1 cellular context compared by ENCODE assay signal in genomic region chrX:45745479-45745878, GRCh38.
TF ChIP-seq lines count a peak whose summit lies in the region.

No MANE protein-coding gene starts in this region.

TF ChIP-seq in HCT116, 20 proteins besides CTCF, POLR2A, EP300 and RAD21:
- TF ChIP-seq, protein P1, sequence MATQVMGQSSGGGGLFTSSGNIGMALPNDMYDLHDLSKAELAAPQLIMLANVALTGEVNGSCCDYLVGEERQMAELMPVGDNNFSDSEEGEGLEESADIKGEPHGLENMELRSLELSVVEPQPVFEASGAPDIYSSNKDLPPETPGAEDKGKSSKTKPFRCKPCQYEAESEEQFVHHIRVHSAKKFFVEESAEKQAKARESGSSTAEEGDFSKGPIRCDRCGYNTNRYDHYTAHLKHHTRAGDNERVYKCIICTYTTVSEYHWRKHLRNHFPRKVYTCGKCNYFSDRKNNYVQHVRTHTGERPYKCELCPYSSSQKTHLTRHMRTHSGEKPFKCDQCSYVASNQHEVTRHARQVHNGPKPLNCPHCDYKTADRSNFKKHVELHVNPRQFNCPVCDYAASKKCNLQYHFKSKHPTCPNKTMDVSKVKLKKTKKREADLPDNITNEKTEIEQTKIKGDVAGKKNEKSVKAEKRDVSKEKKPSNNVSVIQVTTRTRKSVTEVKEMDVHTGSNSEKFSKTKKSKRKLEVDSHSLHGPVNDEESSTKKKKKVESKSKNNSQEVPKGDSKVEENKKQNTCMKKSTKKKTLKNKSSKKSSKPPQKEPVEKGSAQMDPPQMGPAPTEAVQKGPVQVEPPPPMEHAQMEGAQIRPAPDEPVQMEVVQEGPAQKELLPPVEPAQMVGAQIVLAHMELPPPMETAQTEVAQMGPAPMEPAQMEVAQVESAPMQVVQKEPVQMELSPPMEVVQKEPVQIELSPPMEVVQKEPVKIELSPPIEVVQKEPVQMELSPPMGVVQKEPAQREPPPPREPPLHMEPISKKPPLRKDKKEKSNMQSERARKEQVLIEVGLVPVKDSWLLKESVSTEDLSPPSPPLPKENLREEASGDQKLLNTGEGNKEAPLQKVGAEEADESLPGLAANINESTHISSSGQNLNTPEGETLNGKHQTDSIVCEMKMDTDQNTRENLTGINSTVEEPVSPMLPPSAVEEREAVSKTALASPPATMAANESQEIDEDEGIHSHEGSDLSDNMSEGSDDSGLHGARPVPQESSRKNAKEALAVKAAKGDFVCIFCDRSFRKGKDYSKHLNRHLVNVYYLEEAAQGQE (IDR thresholded peaks at IDR 0.05; ENCODE audit: low read depth), result no peak
- TF ChIP-seq POLR2AphosphoS5 (IDR thresholded peaks at IDR 0.05; ENCODE audit: low read depth, low read length), result no peak
- TF ChIP-seq, protein P2, sequence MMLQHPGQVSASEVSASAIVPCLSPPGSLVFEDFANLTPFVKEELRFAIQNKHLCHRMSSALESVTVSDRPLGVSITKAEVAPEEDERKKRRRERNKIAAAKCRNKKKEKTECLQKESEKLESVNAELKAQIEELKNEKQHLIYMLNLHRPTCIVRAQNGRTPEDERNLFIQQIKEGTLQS (IDR thresholded peaks at IDR 0.05), result no peak
- TF ChIP-seq MAX (IDR thresholded peaks at IDR 0.05), result no peak
- TF ChIP-seq EZH2phosphoT487 (IDR thresholded peaks at IDR 0.05; ENCODE audit: borderline replicate concordance), result no peak
- no peak for TF ChIP-seq TCF7L2 (IDR thresholded peaks at IDR 0.05; ENCODE audit: borderline replicate concordance, extremely low read depth, insufficient read depth, insufficient read length)
- no peak for TF ChIP-seq ZNF274 (IDR thresholded peaks at IDR 0.05; ENCODE audit: low read depth, low read length)
- no peak for TF ChIP-seq JUND (IDR thresholded peaks at IDR 0.05)
- TF ChIP-seq FOSL1 (IDR thresholded peaks at IDR 0.05; ENCODE audit: low read depth), result no peak
